In the genomic region with DNA sequence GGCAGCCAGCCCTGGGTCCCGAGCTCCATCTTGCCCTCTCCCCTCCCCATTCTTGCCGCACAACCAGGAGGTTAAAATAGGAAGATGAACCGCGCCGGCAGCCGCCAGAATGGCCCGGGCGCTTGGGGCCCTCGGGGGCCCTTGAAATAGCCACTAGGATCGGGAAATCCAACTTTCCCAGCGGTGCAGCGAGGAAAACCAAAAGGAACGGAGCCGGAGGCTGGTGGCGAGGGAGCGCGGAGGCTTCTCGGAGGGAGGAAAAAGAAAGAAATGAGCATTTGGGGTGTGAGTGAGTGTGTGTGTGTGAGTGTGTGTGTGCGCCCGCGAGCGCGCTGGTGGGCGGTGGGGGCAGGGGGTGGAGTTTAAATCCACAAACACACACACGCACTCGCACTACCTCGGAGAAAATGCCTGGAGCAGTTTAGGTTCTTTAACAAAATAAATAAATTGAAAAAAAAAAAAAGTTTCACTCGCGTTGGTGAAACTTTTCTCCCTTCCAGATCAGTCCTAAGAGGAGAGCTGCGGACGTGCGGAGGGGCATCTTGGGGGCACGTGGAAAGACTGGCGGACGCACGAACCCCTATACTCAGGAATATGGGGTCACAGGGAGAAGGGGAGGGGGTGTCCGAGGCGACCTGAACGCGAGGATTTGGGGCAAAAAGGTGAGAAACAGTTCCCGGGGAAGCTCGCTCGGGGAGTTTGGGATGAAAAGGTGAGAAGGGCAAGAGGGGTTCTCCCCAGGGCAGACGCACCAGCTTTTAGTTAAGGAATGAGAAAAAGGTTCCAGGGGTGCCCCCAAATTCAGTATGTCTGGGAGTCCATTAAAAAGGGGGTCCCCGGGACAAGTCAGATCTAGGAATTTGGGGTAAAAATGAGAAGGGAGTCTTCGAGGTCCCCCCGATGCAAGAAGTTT, we compare ENCODE assay signal across 1 cellular context.
TF ChIP-seq lines count a peak whose summit lies in the region.

No MANE protein-coding gene starts in this region.

TF ChIP-seq in HEK293, 187 proteins besides CTCF, POLR2A, EP300 and RAD21 (continued from another document and continues in another):
- TF ChIP-seq, protein P1, sequence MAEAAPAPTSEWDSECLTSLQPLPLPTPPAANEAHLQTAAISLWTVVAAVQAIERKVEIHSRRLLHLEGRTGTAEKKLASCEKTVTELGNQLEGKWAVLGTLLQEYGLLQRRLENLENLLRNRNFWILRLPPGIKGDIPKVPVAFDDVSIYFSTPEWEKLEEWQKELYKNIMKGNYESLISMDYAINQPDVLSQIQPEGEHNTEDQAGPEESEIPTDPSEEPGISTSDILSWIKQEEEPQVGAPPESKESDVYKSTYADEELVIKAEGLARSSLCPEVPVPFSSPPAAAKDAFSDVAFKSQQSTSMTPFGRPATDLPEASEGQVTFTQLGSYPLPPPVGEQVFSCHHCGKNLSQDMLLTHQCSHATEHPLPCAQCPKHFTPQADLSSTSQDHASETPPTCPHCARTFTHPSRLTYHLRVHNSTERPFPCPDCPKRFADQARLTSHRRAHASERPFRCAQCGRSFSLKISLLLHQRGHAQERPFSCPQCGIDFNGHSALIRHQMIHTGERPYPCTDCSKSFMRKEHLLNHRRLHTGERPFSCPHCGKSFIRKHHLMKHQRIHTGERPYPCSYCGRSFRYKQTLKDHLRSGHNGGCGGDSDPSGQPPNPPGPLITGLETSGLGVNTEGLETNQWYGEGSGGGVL (tag by site-specific recombination; IDR thresholded peaks at IDR 0.05), result peak; percentile 97
- TF ChIP-seq, protein P2, sequence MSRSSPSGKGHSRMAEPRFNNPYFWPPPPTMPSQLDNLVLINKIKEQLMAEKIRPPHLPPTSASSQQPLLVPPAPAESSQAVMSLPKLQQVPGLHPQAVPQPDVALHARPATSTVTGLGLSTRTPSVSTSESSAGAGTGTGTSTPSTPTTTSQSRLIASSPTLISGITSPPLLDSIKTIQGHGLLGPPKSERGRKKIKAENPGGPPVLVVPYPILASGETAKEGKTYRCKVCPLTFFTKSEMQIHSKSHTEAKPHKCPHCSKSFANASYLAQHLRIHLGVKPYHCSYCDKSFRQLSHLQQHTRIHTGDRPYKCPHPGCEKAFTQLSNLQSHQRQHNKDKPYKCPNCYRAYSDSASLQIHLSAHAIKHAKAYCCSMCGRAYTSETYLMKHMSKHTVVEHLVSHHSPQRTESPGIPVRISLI (tag by site-specific recombination; IDR thresholded peaks at IDR 0.05), result peak; percentile 76; the same call in 1 of the 2 replicates
- TF ChIP-seq, protein P3, sequence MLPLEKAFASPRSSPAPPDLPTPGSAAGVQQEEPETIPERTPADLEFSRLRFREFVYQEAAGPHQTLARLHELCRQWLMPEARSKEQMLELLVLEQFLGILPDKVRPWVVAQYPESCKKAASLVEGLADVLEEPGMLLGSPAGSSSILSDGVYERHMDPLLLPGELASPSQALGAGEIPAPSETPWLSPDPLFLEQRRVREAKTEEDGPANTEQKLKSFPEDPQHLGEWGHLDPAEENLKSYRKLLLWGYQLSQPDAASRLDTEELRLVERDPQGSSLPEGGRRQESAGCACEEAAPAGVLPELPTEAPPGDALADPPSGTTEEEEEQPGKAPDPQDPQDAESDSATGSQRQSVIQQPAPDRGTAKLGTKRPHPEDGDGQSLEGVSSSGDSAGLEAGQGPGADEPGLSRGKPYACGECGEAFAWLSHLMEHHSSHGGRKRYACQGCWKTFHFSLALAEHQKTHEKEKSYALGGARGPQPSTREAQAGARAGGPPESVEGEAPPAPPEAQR (tag by site-specific recombination; IDR thresholded peaks at IDR 0.05), result peak; percentile 57; the same call in 1 of the 2 replicates
- TF ChIP-seq OSR2 (tag by site-specific recombination; IDR thresholded peaks at IDR 0.05) (no peak), SCRT2 (tag by site-specific recombination; IDR thresholded peaks at IDR 0.05) (no peak), EGR2 (tag by site-specific recombination; IDR thresholded peaks at IDR 0.05; ENCODE audit: low read depth) (peak; percentile 97), ZNF426 (tag by site-specific recombination; IDR thresholded peaks at IDR 0.05) (no peak), ZNF114 (tag by site-specific recombination; IDR thresholded peaks at IDR 0.05) (no peak), ZNF214 (tag by site-specific recombination; IDR thresholded peaks at IDR 0.05; ENCODE audit: borderline replicate concordance) (no peak), ZNF792 (tag by site-specific recombination; IDR thresholded peaks at IDR 0.05) (no peak), BCL11A (tag by site-specific recombination; IDR thresholded peaks at IDR 0.05; ENCODE audit: low read depth) (0 out of 2 replicates have a peak, but pooled peaks have one; percentile 16), ZNF433 (tag by site-specific recombination; IDR thresholded peaks at IDR 0.05; ENCODE audit: low read depth) (no peak), ZEB2 (tag by site-specific recombination; IDR thresholded peaks at IDR 0.05) (peak; percentile 77), SCRT1 (tag by site-specific recombination; IDR thresholded peaks at IDR 0.05; ENCODE audit: borderline replicate concordance) (no peak), ZNF544 (tag by site-specific recombination; IDR thresholded peaks at IDR 0.05) (no peak), REPIN1 (tag by site-specific recombination; IDR thresholded peaks at IDR 0.05; ENCODE audit: low read depth) (no peak), FEZF1 (tag by site-specific recombination; IDR thresholded peaks at IDR 0.05) (peak; percentile 89), ZNF837 (tag by site-specific recombination; IDR thresholded peaks at IDR 0.05) (no peak), ZNF791 (tag by site-specific recombination; IDR thresholded peaks at IDR 0.05) (no peak), ZNF2 (tag by site-specific recombination; IDR thresholded peaks at IDR 0.05) (no peak), KLF1 (tag by site-specific recombination; IDR thresholded peaks at IDR 0.05) (peak; percentile 66), ZNF391 (tag by site-specific recombination; IDR thresholded peaks at IDR 0.05; ENCODE audit: borderline replicate concordance, low read depth) (0 out of 2 replicates have a peak, but pooled peaks have one; percentile 69), ZNF629 (tag by site-specific recombination; IDR thresholded peaks at IDR 0.05) (peak; percentile 58), ZNF23 (tag by site-specific recombination; IDR thresholded peaks at IDR 0.05; ENCODE audit: borderline replicate concordance) (no peak), ZNF169 (tag by site-specific recombination; IDR thresholded peaks at IDR 0.05) (no peak), MYNN (tag by site-specific recombination; IDR thresholded peaks at IDR 0.05; ENCODE audit: borderline replicate concordance) (no peak), ZNF416 (tag by site-specific recombination; IDR thresholded peaks at IDR 0.05) (no peak), OVOL3 (tag by site-specific recombination; IDR thresholded peaks at IDR 0.05) (no peak), ZBTB1 (tag by site-specific recombination; IDR thresholded peaks at IDR 0.05) (no peak), ZNF548 (tag by site-specific recombination; IDR thresholded peaks at IDR 0.05) (no peak), ZNF560 (tag by site-specific recombination; IDR thresholded peaks at IDR 0.05; ENCODE audit: borderline replicate concordance) (no peak), ZNF626 (tag by site-specific recombination; IDR thresholded peaks at IDR 0.05) (no peak), ZNF501 (tag by site-specific recombination; IDR thresholded peaks at IDR 0.05) (no peak), WT1 (tag by site-specific recombination; IDR thresholded peaks at IDR 0.05) (no peak), ZSCAN23 (tag by site-specific recombination; IDR thresholded peaks at IDR 0.05) (peak; percentile 54; the same call in 1 of the 2 replicates), ZNF664 (tag by site-specific recombination; IDR thresholded peaks at IDR 0.05) (no peak)
- TF ChIP-seq, protein P4, sequence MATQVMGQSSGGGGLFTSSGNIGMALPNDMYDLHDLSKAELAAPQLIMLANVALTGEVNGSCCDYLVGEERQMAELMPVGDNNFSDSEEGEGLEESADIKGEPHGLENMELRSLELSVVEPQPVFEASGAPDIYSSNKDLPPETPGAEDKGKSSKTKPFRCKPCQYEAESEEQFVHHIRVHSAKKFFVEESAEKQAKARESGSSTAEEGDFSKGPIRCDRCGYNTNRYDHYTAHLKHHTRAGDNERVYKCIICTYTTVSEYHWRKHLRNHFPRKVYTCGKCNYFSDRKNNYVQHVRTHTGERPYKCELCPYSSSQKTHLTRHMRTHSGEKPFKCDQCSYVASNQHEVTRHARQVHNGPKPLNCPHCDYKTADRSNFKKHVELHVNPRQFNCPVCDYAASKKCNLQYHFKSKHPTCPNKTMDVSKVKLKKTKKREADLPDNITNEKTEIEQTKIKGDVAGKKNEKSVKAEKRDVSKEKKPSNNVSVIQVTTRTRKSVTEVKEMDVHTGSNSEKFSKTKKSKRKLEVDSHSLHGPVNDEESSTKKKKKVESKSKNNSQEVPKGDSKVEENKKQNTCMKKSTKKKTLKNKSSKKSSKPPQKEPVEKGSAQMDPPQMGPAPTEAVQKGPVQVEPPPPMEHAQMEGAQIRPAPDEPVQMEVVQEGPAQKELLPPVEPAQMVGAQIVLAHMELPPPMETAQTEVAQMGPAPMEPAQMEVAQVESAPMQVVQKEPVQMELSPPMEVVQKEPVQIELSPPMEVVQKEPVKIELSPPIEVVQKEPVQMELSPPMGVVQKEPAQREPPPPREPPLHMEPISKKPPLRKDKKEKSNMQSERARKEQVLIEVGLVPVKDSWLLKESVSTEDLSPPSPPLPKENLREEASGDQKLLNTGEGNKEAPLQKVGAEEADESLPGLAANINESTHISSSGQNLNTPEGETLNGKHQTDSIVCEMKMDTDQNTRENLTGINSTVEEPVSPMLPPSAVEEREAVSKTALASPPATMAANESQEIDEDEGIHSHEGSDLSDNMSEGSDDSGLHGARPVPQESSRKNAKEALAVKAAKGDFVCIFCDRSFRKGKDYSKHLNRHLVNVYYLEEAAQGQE (tag by site-specific recombination; IDR thresholded peaks at IDR 0.05), result no peak
- TF ChIP-seq, protein P5, sequence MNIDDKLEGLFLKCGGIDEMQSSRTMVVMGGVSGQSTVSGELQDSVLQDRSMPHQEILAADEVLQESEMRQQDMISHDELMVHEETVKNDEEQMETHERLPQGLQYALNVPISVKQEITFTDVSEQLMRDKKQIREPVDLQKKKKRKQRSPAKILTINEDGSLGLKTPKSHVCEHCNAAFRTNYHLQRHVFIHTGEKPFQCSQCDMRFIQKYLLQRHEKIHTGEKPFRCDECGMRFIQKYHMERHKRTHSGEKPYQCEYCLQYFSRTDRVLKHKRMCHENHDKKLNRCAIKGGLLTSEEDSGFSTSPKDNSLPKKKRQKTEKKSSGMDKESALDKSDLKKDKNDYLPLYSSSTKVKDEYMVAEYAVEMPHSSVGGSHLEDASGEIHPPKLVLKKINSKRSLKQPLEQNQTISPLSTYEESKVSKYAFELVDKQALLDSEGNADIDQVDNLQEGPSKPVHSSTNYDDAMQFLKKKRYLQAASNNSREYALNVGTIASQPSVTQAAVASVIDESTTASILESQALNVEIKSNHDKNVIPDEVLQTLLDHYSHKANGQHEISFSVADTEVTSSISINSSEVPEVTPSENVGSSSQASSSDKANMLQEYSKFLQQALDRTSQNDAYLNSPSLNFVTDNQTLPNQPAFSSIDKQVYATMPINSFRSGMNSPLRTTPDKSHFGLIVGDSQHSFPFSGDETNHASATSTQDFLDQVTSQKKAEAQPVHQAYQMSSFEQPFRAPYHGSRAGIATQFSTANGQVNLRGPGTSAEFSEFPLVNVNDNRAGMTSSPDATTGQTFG (tag by site-specific recombination; IDR thresholded peaks at IDR 0.05; ENCODE audit: borderline replicate concordance), result no peak
- TF ChIP-seq, protein P6, sequence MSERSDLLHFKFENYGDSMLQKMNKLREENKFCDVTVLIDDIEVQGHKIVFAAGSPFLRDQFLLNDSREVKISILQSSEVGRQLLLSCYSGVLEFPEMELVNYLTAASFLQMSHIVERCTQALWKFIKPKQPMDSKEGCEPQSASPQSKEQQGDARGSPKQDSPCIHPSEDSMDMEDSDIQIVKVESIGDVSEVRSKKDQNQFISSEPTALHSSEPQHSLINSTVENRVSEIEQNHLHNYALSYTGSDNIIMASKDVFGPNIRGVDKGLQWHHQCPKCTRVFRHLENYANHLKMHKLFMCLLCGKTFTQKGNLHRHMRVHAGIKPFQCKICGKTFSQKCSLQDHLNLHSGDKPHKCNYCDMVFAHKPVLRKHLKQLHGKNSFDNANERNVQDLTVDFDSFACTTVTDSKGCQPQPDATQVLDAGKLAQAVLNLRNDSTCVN (tag by site-specific recombination; optimal IDR thresholded peaks at IDR 0.05), result peak; percentile 89
- TF ChIP-seq, protein P7, sequence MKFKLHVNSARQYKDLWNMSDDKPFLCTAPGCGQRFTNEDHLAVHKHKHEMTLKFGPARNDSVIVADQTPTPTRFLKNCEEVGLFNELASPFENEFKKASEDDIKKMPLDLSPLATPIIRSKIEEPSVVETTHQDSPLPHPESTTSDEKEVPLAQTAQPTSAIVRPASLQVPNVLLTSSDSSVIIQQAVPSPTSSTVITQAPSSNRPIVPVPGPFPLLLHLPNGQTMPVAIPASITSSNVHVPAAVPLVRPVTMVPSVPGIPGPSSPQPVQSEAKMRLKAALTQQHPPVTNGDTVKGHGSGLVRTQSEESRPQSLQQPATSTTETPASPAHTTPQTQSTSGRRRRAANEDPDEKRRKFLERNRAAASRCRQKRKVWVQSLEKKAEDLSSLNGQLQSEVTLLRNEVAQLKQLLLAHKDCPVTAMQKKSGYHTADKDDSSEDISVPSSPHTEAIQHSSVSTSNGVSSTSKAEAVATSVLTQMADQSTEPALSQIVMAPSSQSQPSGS (tag by site-specific recombination; IDR thresholded peaks at IDR 0.05; ENCODE audit: low read depth), result no peak
- TF ChIP-seq, protein P8, sequence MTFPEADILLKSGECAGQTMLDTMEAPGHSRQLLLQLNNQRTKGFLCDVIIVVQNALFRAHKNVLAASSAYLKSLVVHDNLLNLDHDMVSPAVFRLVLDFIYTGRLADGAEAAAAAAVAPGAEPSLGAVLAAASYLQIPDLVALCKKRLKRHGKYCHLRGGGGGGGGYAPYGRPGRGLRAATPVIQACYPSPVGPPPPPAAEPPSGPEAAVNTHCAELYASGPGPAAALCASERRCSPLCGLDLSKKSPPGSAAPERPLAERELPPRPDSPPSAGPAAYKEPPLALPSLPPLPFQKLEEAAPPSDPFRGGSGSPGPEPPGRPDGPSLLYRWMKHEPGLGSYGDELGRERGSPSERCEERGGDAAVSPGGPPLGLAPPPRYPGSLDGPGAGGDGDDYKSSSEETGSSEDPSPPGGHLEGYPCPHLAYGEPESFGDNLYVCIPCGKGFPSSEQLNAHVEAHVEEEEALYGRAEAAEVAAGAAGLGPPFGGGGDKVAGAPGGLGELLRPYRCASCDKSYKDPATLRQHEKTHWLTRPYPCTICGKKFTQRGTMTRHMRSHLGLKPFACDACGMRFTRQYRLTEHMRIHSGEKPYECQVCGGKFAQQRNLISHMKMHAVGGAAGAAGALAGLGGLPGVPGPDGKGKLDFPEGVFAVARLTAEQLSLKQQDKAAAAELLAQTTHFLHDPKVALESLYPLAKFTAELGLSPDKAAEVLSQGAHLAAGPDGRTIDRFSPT (tag by site-specific recombination; IDR thresholded peaks at IDR 0.05), result peak; percentile 85
- TF ChIP-seq, protein P9, sequence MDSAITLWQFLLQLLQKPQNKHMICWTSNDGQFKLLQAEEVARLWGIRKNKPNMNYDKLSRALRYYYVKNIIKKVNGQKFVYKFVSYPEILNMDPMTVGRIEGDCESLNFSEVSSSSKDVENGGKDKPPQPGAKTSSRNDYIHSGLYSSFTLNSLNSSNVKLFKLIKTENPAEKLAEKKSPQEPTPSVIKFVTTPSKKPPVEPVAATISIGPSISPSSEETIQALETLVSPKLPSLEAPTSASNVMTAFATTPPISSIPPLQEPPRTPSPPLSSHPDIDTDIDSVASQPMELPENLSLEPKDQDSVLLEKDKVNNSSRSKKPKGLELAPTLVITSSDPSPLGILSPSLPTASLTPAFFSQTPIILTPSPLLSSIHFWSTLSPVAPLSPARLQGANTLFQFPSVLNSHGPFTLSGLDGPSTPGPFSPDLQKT (IDR thresholded peaks at IDR 0.05; ENCODE audit: borderline replicate concordance, low read depth, low read length), result no peak
